Comparison of ENCODE assay signal across 8 cellular contexts in the genomic region with DNA sequence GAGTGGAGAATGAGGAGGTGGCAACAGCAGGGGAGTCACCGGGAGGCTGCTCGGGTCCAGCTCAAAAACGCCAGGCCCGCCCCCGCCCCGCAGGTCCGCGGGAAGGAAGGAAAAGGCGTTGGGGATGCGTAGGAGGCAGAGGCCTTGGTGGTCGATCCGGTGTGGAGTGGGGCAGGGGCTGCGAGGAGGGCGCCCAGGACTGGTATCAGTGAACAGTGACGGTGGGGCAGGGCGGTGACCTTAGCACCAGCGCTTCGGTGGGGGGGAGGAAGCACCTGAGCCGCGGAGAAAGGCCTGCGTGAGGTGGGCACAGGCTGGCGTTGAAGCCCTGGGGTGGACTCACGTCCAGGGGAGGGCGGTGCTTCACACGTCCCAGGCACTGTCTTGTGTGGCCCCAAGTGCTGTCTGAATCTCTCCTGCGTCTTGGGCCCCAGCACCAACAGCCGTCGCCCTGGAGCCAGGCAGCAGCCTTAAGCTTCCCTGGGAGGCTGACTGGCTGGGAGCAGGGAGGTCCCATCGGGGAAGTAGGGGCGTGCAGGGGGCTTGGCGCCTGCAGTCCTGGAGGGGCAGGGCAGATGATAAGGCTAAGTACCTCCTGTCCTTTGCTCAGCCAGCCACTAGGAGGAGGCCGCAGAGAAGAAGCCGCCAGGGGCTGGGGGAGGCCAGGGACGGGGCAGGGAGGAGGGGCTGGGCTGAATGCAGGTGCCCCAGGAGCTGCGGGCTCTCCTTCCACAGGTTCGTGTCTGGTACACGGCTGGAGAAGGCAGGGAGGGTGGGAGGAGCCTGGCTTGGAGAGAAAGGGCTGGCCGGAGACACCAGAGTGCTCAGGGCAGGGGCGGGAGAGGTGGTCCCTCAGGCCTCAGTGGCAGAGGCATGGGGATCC. TPM values are rescaled to one million over a fixed set of nuclear protein-coding genes. Genes with fewer than 3 reads are reported as not detected.
DNase-seq lines count a peak whose midpoint lies in the region; ATAC-seq and TF ChIP-seq lines count a peak whose summit lies in the region.

No MANE protein-coding gene starts in this region.

- peaks cover 29% of the 10 kb centered on the region for H3K4me1 Mint-ChIP-seq in CD4-positive, alpha-beta T cell (ENCODE audit: low read depth)
- H3K4me1 Mint-ChIP-seq in activated naive CD4-positive, alpha-beta T cell treated with anti-CD3 and anti-CD28 coated beads for 36 hours (ENCODE audit: low read depth) = peaks cover 16% of the 10 kb centered on the region

- peak overlapping the region; percentile 36 to 49 for H3K4me3 ChIP-seq in Panc1 (ENCODE audit: low read depth in 2 of 2, low read length in 2 of 2)
- H3K4me3 ChIP-seq in heart right ventricle = peak overlapping the region; percentile 41 to 82 (median 65)

- WGBS in heart right ventricle, 2 donors = 8 to 10% methylated on average over 39 of the region's 39 CpGs

- H3K4me3 Mint-ChIP-seq in CD4-positive, alpha-beta T cell = peak overlapping the region; percentile 82
- H3K4me3 Mint-ChIP-seq in activated naive CD4-positive, alpha-beta T cell treated with anti-CD3 and anti-CD28 coated beads for 36 hours = peak overlapping the region; percentile 63

- no peaks in the 10 kb centered on the region for H3K36me3 Mint-ChIP-seq in CD4-positive, alpha-beta T cell (ENCODE audit: low read depth)
- H3K36me3 Mint-ChIP-seq in activated naive CD4-positive, alpha-beta T cell treated with anti-CD3 and anti-CD28 coated beads for 36 hours (ENCODE audit: low read depth) = no peaks in the 10 kb centered on the region

- H3K36me3 ChIP-seq in Panc1 (ENCODE audit: control insufficient read depth, insufficient read depth, low read length) = no peaks in the 10 kb centered on the region
- H3K36me3 ChIP-seq in heart right ventricle = no peaks in the 10 kb centered on the region

- H3K4me1 ChIP-seq in Panc1 (ENCODE audit: control insufficient read depth, insufficient read depth, low read length) (0 out of 2 replicates have a peak, but pooled peaks cover 3% of the 10 kb centered on the region), heart right ventricle (peaks cover 0 to 25% (median 22%) of the 10 kb centered on the region in 9 donors)

- no TSS peak for BruUV-seq in Panc1 (replicated peaks; lab: Mats Ljungman, UMichigan)

- no peaks in the 10 kb centered on the region for H3K9me3 ChIP-seq in CD4-positive, alpha-beta T cell (ENCODE audit: control insufficient read depth, low read length)
- H3K9me3 ChIP-seq in Panc1 (ENCODE audit: control insufficient read depth, insufficient read depth, low read depth, low read length) (no peaks in the 10 kb centered on the region), heart right ventricle (no peaks in the 10 kb centered on the region)

- peak; percentile 67 for ATAC-seq in CD4-positive, alpha-beta T cell (ENCODE audit: poor library complexity)
- peak; percentile 60 for ATAC-seq in HG03354 (IDR thresholded peaks at IDR 0.05; ENCODE audit: poor library complexity, severe bottlenecking, unreplicated experiment)
- peak; percentile 77 for ATAC-seq in Panc1
- peak; percentile 3 to 50 (median 39) for ATAC-seq in heart right ventricle
- ATAC-seq in GM21786 (IDR thresholded peaks at IDR 0.05; ENCODE audit: unreplicated experiment) = no peak

- peak; percentile 16 to 60 (median 41) for DNase-seq in CD4-positive, alpha-beta T cell
- DNase-seq in Panc1 (ENCODE audit: low read depth, low spot score) (no peak), heart right ventricle (peak in 1 of 2 donors; percentile 24), retina (peak; percentile 58), T1000 (lab: John Stamatoyannopoulos, UW) (no peak)
- peak; percentile 61 for DNase-seq in activated naive CD4-positive, alpha-beta T cell treated with anti-CD3 and anti-CD28 coated beads for 36 hours

- CTCF ChIA-PET in CD4-positive, alpha-beta T cell (lab: Charles Lee) = interaction anchor here (1.4 to 4.5 kb wide), 5 partner anchors 27 to 75 kb away, joined by 4 to 49 read pairs (median 12); a partner anchor contains a TSS
- CTCF ChIA-PET in Panc1 (lab: Charles Lee) = interaction anchor here (0.7 to 1.8 kb wide), 4 partner anchors 33 to 1835 kb away, joined by 3 to 10 read pairs (median 4); no protein-coding TSS in a partner anchor
- CTCF ChIA-PET in activated naive CD4-positive, alpha-beta T cell treated with anti-CD3 and anti-CD28 coated beads for 36 hours (lab: Charles Lee) = interaction anchor here (1.4 to 2.6 kb wide), 5 partner anchors 51 to 75 kb away, joined by 3 to 34 read pairs (median 14); a partner anchor contains a TSS

- intact Hi-C loops in CD4-positive, alpha-beta T cell (cut with DNase I, micrococcal nuclease) = loop anchor here (2.0 to 5.0 kb wide), 2 partner anchors 39 to 75 kb away; a partner anchor contains a TSS
- intact Hi-C loops in Panc1 (cut with micrococcal nuclease; ENCODE audit: unreplicated experiment) = loop anchor here (5.0 kb wide), 1 partner anchor 60 kb away; no protein-coding TSS in a partner anchor
- intact Hi-C loops in activated naive CD4-positive, alpha-beta T cell treated with anti-CD3 and anti-CD28 coated beads for 36 hours (cut with micrococcal nuclease) = loop anchor here (1.0 to 10.0 kb wide), 2 partner anchors 38 to 657 kb away; a partner anchor contains a TSS
- intact Hi-C loops in heart right ventricle (cut with DNase I) = loop anchor here in 1 of 10 donors (1.0 kb wide), 1 partner anchor 56 kb away; no protein-coding TSS in a partner anchor

- in situ Hi-C loops in Panc1 (cut with HindIII; ENCODE audit: low pct_unique_long_range_greater_than_20kb, low sequenced_read_pairs) = no loop called here

- H3K9me3 Mint-ChIP-seq in CD4-positive, alpha-beta T cell = no peaks in the 10 kb centered on the region
- H3K9me3 Mint-ChIP-seq in activated naive CD4-positive, alpha-beta T cell treated with anti-CD3 and anti-CD28 coated beads for 36 hours = peaks cover 4% of the 10 kb centered on the region

- POLR2A ChIA-PET in CD4-positive, alpha-beta T cell (lab: Charles Lee) = interaction anchor here (0.6 to 2.8 kb wide), 6 partner anchors 26 to 347 kb away, joined by 3 to 24 read pairs (median 9); a partner anchor contains a TSS
- POLR2A ChIA-PET in Panc1 (lab: Charles Lee) = interaction anchor here (0.6 kb wide), 1 partner anchor 247 kb away, joined by 5 read pairs; no protein-coding TSS in a partner anchor

- H3K27me3 ChIP-seq in CD4-positive, alpha-beta T cell (ENCODE audit: control insufficient read depth, insufficient read depth, low read length) = no peaks in the 10 kb centered on the region
- H3K27me3 ChIP-seq in Panc1 (ENCODE audit: control insufficient read depth, insufficient read depth, low read length) (no peaks in the 10 kb centered on the region), heart right ventricle (peaks cover 0 to 27% (median 0%) of the 10 kb centered on the region in 7 donors)

- H3K27me3 Mint-ChIP-seq in CD4-positive, alpha-beta T cell = peaks cover 10% of the 10 kb centered on the region
- peaks cover 6% of the 10 kb centered on the region for H3K27me3 Mint-ChIP-seq in activated naive CD4-positive, alpha-beta T cell treated with anti-CD3 and anti-CD28 coated beads for 36 hours (ENCODE audit: low read depth)

- H3K27ac Mint-ChIP-seq in CD4-positive, alpha-beta T cell = no peak overlapping the region
- H3K27ac Mint-ChIP-seq in activated naive CD4-positive, alpha-beta T cell treated with anti-CD3 and anti-CD28 coated beads for 36 hours = no peak overlapping the region

- no peak overlapping the region for H3K27ac ChIP-seq in CD4-positive, alpha-beta T cell (ENCODE audit: low read depth, low read length)
- no peak overlapping the region for H3K27ac ChIP-seq in Panc1 (ENCODE audit: low read length)
- H3K27ac ChIP-seq in heart right ventricle = peak overlapping the region in 3 of 10 donors; percentile 22 to 52 (median 23)

- TF ChIP-seq CTCF in CD4-positive, alpha-beta T cell (IDR thresholded peaks at IDR 0.05) = peak; percentile 48
- TF ChIP-seq CTCF in Panc1 (IDR thresholded peaks at IDR 0.05) (peak; percentile 79), heart right ventricle (IDR thresholded peaks at IDR 0.05) (peak; percentile 9 to 53 (median 32))

RNA-seq across cellular contexts. Expression of a gene that starts 26.5 kb away (rescaled TPM):
- total RNA-seq in CD4-positive, alpha-beta T cell = 1 to 10 TPM; 2.9 to 3.0 TPM
- 16.5 TPM for total RNA-seq in Panc1 (2021; ENCODE audit: unreplicated experiment)
- 17.3 TPM for polyA plus RNA-seq in Panc1 (2012; ENCODE audit: insufficient read length)
- 1 to 10 TPM; 1.3 to 1.6 TPM for total RNA-seq in activated naive CD4-positive, alpha-beta T cell treated with anti-CD3 and anti-CD28 coated beads for 36 hours
- 1 to 10 TPM; 4.3 to 9.2 (median 6.9) TPM for total RNA-seq in heart right ventricle
- 1 to 10 TPM; 1.8 to 5.9 TPM for polyA plus RNA-seq in heart right ventricle

RNA-seq across cellular contexts. Expression of a gene that starts 31.9 kb away (rescaled TPM):
- total RNA-seq in CD4-positive, alpha-beta T cell = 10 to 100 TPM; 58.8 to 66.5 TPM
- 175 TPM for total RNA-seq in Panc1 (2021; ENCODE audit: unreplicated experiment)
- 296 TPM for polyA plus RNA-seq in Panc1 (2012; ENCODE audit: insufficient read length)
- total RNA-seq in activated naive CD4-positive, alpha-beta T cell treated with anti-CD3 and anti-CD28 coated beads for 36 hours = 100 to 1,000 TPM; 114 to 115 TPM
- 100 to 1,000 TPM in 9 of 10 donors, 10 to 100 TPM in 1; 98.1 to 152 (median 141) TPM for total RNA-seq in heart right ventricle
- 100 to 1,000 TPM in 1 of 2 donors, 10 to 100 TPM in 1; 95.7 to 112 TPM for polyA plus RNA-seq in heart right ventricle

RNA-seq across cellular contexts. Expression of a gene that starts 37.7 kb away (rescaled TPM):
- total RNA-seq in CD4-positive, alpha-beta T cell = 1 to 10 TPM; 4.4 to 4.7 TPM
- total RNA-seq in Panc1 (2021; ENCODE audit: unreplicated experiment) = 17.8 TPM
- polyA plus RNA-seq in Panc1 (2012; ENCODE audit: insufficient read length) = 14.5 TPM
- 1 to 10 TPM; 3.3 TPM for total RNA-seq in activated naive CD4-positive, alpha-beta T cell treated with anti-CD3 and anti-CD28 coated beads for 36 hours
- 10 to 100 TPM in 9 of 10 donors, 1 to 10 TPM in 1; 8.3 to 13.6 (median 12.3) TPM for total RNA-seq in heart right ventricle
- 1 to 10 TPM; 6.8 to 9.1 TPM for polyA plus RNA-seq in heart right ventricle

Comparison
In these comparisons a context has a peak if more than half of its experiments do, and no peak if none do; other contexts are left out.
1. DNase-seq: peak in CD4-positive, alpha-beta T cell (10 of 10), activated naive CD4-positive, alpha-beta T cell treated with anti-CD3 and anti-CD28 coated beads for 36 hours (single experiment) and retina (single experiment); none in Panc1 (single experiment) and T1000 (single experiment).
2. Peak in every context shown above with its lines, with median percentiles within 50 percentile points of each other: CTCF ChIP-seq.